10 cellular contexts compared by ENCODE assay signal in genomic region chr3:123036352-123037014, GRCh38. TPM values are rescaled to one million over a fixed set of nuclear protein-coding genes. Genes with fewer than 3 reads are reported as not detected.
DNase-seq lines count a peak whose midpoint lies in the region; ATAC-seq and TF ChIP-seq lines count a peak whose summit lies in the region.
"Had no signal": no experiment of that assay in that cellular context is flagged by ENCODE, and none has a peak within 500 bp of the region (broad histone marks: within the 10 kb centered on the region; RNA-seq: fewer than 3 reads in every experiment).

No MANE protein-coding gene starts in this region.

- ATAC-seq in left lung (peak; percentile 31), GM18505 (IDR thresholded peaks at IDR 0.05; ENCODE audit: unreplicated experiment) (no peak), GM18861 (IDR thresholded peaks at IDR 0.05; ENCODE audit: unreplicated experiment) (no peak)

- H3K9me3 ChIP-seq in BE2C (no peaks in the 10 kb centered on the region), MG63 (no peaks in the 10 kb centered on the region), ascending aorta (no peaks in the 10 kb centered on the region), left lung (no peaks in the 10 kb centered on the region)

- H3K27ac ChIP-seq in ascending aorta (peak overlapping the region; percentile 62 to 64), left lung (no peak overlapping the region)

- intact Hi-C loops in ascending aorta (cut with DNase I) (loop anchor here (1.0 to 5.0 kb wide), 3 partner anchors 31 to 242 kb away; partner anchors contain the start of genes PDIA5 and SLC49A4), left lung (cut with DNase I) (no loop called here)

- H3K36me3 ChIP-seq in BE2C, result no peaks in the 10 kb centered on the region
- H3K36me3 ChIP-seq in MG63, result no peaks in the 10 kb centered on the region
- no peaks in the 10 kb centered on the region for H3K36me3 ChIP-seq in ascending aorta
- H3K36me3 ChIP-seq in left lung, result no peaks in the 10 kb centered on the region

- 0 out of 2 replicates have a peak, but pooled peaks have one; percentile 12 for TF ChIP-seq CTCF in BE2C (IDR thresholded peaks at IDR 0.05; ENCODE audit: low read depth, low read length)
- no peak for TF ChIP-seq CTCF in ascending aorta (IDR thresholded peaks at IDR 0.05)
- no peak for TF ChIP-seq CTCF in left lung (IDR thresholded peaks at IDR 0.05)

- H3K4me1 ChIP-seq in BE2C (peaks cover 24% of the 10 kb centered on the region), ascending aorta (peaks cover 0 to 15% of the 10 kb centered on the region in 2 donors), left lung (peaks cover 0 to 7% of the 10 kb centered on the region in 2 donors)

- no peak for DNase-seq in BE2C
- DNase-seq in MG63, result peak; percentile 63
- peak in 1 of 2 donors; percentile 70 for DNase-seq in ascending aorta (ENCODE audit: low spot score in 2 of 2)
- DNase-seq in left lung, result no peak
- no peak for DNase-seq in putamen (ENCODE audit: low spot score)
- DNase-seq in NCI-H345 treated with DMSO at 0.1 percent for 48 hours (lab: John Stamatoyannopoulos, UW; ENCODE audit: unreplicated experiment), result no peak
- DNase-seq: COR-L47; NK-92 treated with Interleukin-12 subunit alpha and Interleukin-12 subunit beta, amount 100 ng/mL, for 24 hours had no signal

- H3K27me3 ChIP-seq in BE2C, result no peaks in the 10 kb centered on the region
- no peaks in the 10 kb centered on the region for H3K27me3 ChIP-seq in MG63
- H3K27me3 ChIP-seq in ascending aorta, result no peaks in the 10 kb centered on the region
- peaks cover 0 to 7% of the 10 kb centered on the region in 2 donors for H3K27me3 ChIP-seq in left lung

- no peak for TF ChIP-seq POLR2A in GM18505 (IDR thresholded peaks at IDR 0.05; ENCODE audit: borderline replicate concordance, extremely low read depth, insufficient read depth, insufficient read length)

- no peak overlapping the region for H3K4me3 ChIP-seq in BE2C (ENCODE audit: low read depth, low read length)
- H3K4me3 ChIP-seq in MG63, result no peak overlapping the region
- H3K4me3 ChIP-seq in ascending aorta, result no peak overlapping the region
- no peak overlapping the region for H3K4me3 ChIP-seq in left lung

RNA-seq across cellular contexts. Expression of gene SEMA5B, which starts 8.9 kb away (rescaled TPM):
- polyA plus RNA-seq in BE2C (2012; ENCODE audit: insufficient read depth, insufficient read length, low read depth), result 10.7 TPM
- not detected in 2 replicates for total RNA-seq in MG63 (2014; rRNA removed; shearing (Covaris generic); ENCODE audit: low replicate concordance)
- 0.85 TPM for total RNA-seq in ascending aorta
- total RNA-seq in left lung, result under 1 TPM; 0.61 to 0.89 TPM

RNA-seq across cellular contexts. Expression of gene PDIA5, which starts 30.3 kb away (rescaled TPM):
- 48.9 TPM for polyA plus RNA-seq in BE2C (2012; ENCODE audit: insufficient read depth, insufficient read length, low read depth)
- 24.3 and 40.4 TPM in 2 replicates for total RNA-seq in MG63 (2014; rRNA removed; shearing (Covaris generic); ENCODE audit: low replicate concordance)
- 21.3 TPM for total RNA-seq in ascending aorta
- 10 to 100 TPM; 30.3 to 44.8 TPM for total RNA-seq in left lung

Comparison
In these comparisons a context has a peak if more than half of its experiments do, and no peak if none do; other contexts are left out.
1. H3K27ac ChIP-seq: peak in ascending aorta (2 of 2); none in left lung (0 of 2).